In genomic region chr10:121598261-121599249, GRCh38 we compare ENCODE assay signal across 8 cellular contexts. TPM values are rescaled to one million over a fixed set of nuclear protein-coding genes. Genes with fewer than 3 reads are reported as not detected.
A peak's percentile ranks its signal among the peaks of the same experiment; 100 is the strongest.
DNase-seq lines count a peak whose midpoint lies in the region; ATAC-seq and TF ChIP-seq lines count a peak whose summit lies in the region.

Gene FGFR2 (minus strand): TSS chr10:121598444. CDS start chr10:121593817, 4,627 bp downstream.

- intact Hi-C loops in A673 (cut with micrococcal nuclease; ENCODE audit: unreplicated experiment), result no loop called here
- intact Hi-C loops in gastrocnemius medialis (cut with DNase I; ENCODE audit: low total_unique reads), result no loop called here

- TF ChIP-seq CTCF in A673 (conservative IDR thresholded peaks at IDR 0.05; ENCODE audit: low read depth, low read length), result no peak
- TF ChIP-seq CTCF in GM13976 (IDR thresholded peaks at IDR 0.05; ENCODE audit: borderline replicate concordance, control extremely low read depth, extremely low read depth, insufficient read depth, missing control alignments), result no peak
- TF ChIP-seq CTCF in gastrocnemius medialis (IDR thresholded peaks at IDR 0.05 in 4 of 5, conservative IDR thresholded peaks at IDR 0.05 in 1 of 5), result no peak

- H3K27ac ChIP-seq in A673 (ENCODE audit: low read depth, low read length, poor library complexity, severe bottlenecking) (no peak within 1 kb of the TSS), caudate nucleus (ENCODE audit: low read depth, low read length) (peak within 1 kb of the TSS; percentile 93), gastrocnemius medialis (no peak within 1 kb of the TSS)

- H3K36me3 ChIP-seq in A673 (ENCODE audit: insufficient read depth, low read length, poor library complexity, severe bottlenecking) (no peaks in the 10 kb centered on the region), gastrocnemius medialis (no peaks in the 10 kb centered on the region)

- DNase-seq in A673 (ENCODE audit: low spot score) (peak; percentile 84), GM13976 (ENCODE audit: low spot score) (peak; percentile 69), NCI-H748 (lab: John Stamatoyannopoulos, UW; ENCODE audit: unreplicated experiment) (peak; percentile 85), caudate nucleus (lab: John Stamatoyannopoulos, UW) (peak in 52 of 61 donors; percentile 38 to 87 (median 69)), iPS-NIHi7 (ENCODE audit: extremely low spot score) (peak; percentile 94), gastrocnemius medialis (peak; percentile 6 to 24)

- H3K4me3 ChIP-seq in A673 (ENCODE audit: low read depth, low read length, poor library complexity, severe bottlenecking) (peak within 1 kb of the TSS; percentile 41), gastrocnemius medialis (peak within 1 kb of the TSS; percentile 30 to 49 (median 39))

- CTCF ChIA-PET in A673 (lab: Charles Lee), result no interaction called here

- TF ChIP-seq POLR2A in gastrocnemius medialis (IDR thresholded peaks at IDR 0.05), result no peak

- POLR2A ChIA-PET in A673 (lab: Charles Lee; ENCODE audit: low non-redundant PET), result no interaction called here

- H3K9me3 ChIP-seq in A673 (ENCODE audit: low read depth, low read length, poor library complexity, severe bottlenecking) (no peaks in the 10 kb centered on the region), gastrocnemius medialis (no peaks in the 10 kb centered on the region)

- peak; percentile 86 for ATAC-seq in HG03066 (IDR thresholded peaks at IDR 0.05; ENCODE audit: low read depth, unreplicated experiment)
- peak; percentile 81 to 82 for ATAC-seq in gastrocnemius medialis
- no peak for ATAC-seq in HG02884 (IDR thresholded peaks at IDR 0.05; ENCODE audit: unreplicated experiment)

- H3K4me1 ChIP-seq in A673 (ENCODE audit: insufficient read depth, low read length, poor library complexity, severe bottlenecking) (peaks cover 12% of the 10 kb centered on the region), gastrocnemius medialis (peaks cover 0 to 6% of the 10 kb centered on the region in 2 donors)

- H3K27me3 ChIP-seq in A673 (replicated peaks; ENCODE audit: insufficient read depth, low read depth, low read length, poor library complexity), result peaks cover 75% of the 10 kb centered on the region
- H3K27me3 ChIP-seq in gastrocnemius medialis, result peaks cover 51 to 72% (median 64%) of the 10 kb centered on the region in 3 donors

- BruUV-seq in A673 (replicated peaks; lab: Mats Ljungman, UMichigan), result no TSS peak

- in situ Hi-C loops in GM13976 (cut with MboI; ENCODE audit: low sequenced_read_pairs, unreplicated experiment), result no loop called here
- in situ Hi-C loops in gastrocnemius medialis (cut with MboI; ENCODE audit: low sequenced_read_pairs in 4 of 4), result no loop called here

RNA-seq across cellular contexts. Expression of gene FGFR2, which starts in this region (rescaled TPM):
- total RNA-seq in A673 (2021), result 0.60 and 1.6 TPM in 2 replicates
- total RNA-seq in gastrocnemius medialis, result under 1 TPM in 3 of 4 donors, not detected in 1; 0.11 to 0.31 (median 0.22) TPM

Comparison
In these comparisons a context has a peak if more than half of its experiments do, and no peak if none do; other contexts are left out.
1. Peak in DNase-seq, ATAC-seq and H3K4me3 ChIP-seq in gastrocnemius medialis; RNA of the gene not detected or under 1 TPM.
2. DNase-seq: peak in every context shown above with its lines; median percentile 94 in iPS-NIHi7; 85 in NCI-H748; 84 in A673; 69 in GM13976; 69 in caudate nucleus; 15 in gastrocnemius medialis.